30 cellular contexts compared by ENCODE assay signal in the genomic region with DNA sequence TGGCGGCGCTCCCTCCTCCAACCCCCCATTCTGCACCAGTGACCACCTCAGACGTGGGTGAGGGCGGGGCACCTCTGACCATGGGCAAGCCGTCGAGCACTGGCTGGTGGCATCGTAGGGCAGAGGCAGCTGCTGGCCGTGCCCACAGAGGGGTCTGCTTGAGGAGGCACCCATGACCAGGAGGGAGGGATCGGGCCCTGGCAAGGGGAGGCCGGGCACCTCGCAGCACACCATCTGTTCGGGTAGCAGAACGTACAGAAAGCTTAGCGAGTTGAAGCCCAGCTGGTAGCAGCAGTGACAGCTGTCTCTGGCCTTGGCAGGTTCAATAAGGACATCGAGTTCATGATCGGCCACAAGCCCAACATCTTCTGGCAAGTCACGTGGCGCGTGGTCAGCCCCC. TPM values are rescaled to one million over a fixed set of nuclear protein-coding genes. Genes with fewer than 3 reads are reported as not detected.
"Had no signal": no experiment of that assay in that cellular context is flagged by ENCODE, and none has a peak within 500 bp of the region (broad histone marks: within the 10 kb centered on the region; RNA-seq: fewer than 3 reads in every experiment).

No MANE protein-coding gene starts in this region.

- H3K27me3 Mint-ChIP-seq: activated naive CD4-positive, alpha-beta T cell treated with anti-CD3 and anti-CD28 coated beads, Interleukin-2, amount 50 U/mL, for 24 hours had no signal

- H3K27ac Mint-ChIP-seq: activated CD8-positive, alpha-beta T cell treated with anti-CD3 and anti-CD28 coated beads, Interleukin-2, amount 10 ng/mL, durations not matched to agents 7 days and 5 days; activated naive CD4-positive, alpha-beta T cell treated with anti-CD3 and anti-CD28 coated beads, Interleukin-2, amount 50 U/mL, for 24 hours; activated T-helper 1 cell treated with anti-CD3 and anti-CD28 coated beads, Interleukin-12 subunit alpha, Interleukin-12 subunit beta, Interleukin-2, Interleukin-4 antibody, amounts not matched to agents 30 ng/mL and 10 ng/mL and 1 ng/mL, durations not matched to agents 14 hours and 24 hours and 36 hours had no signal

- H3K36me3 ChIP-seq: breast epithelium, SJCRH30 had no signal

- DNase-seq: activated CD4-positive, alpha-beta T cell treated with anti-CD3 and anti-CD28 coated beads for 4 hours; activated CD4-positive, alpha-beta T cell treated with anti-CD3 and anti-CD28 coated beads, Interleukin-2, amount 50 U/mL, for 4 hours; activated CD8-positive, alpha-beta memory T cell treated with anti-CD3 and anti-CD28 coated beads, Interleukin-2, amount 50 U/mL, for 48 hours; activated CD8-positive, alpha-beta T cell treated with anti-CD3 and anti-CD28 coated beads, Interleukin-2, amount 10 ng/mL, durations not matched to agents 7 days and 5 days; activated effector memory CD4-positive, alpha-beta T cell treated with Interleukin-2 at 50 U/mL for 16 hours; activated naive CD4-positive, alpha-beta T cell; activated T-cell treated with anti-CD3 and anti-CD28 coated beads, Interleukin-2, amount 50 U/mL, for 1 hour; aorta; central memory CD4-positive, alpha-beta T cell; KG1; NCI-H1048; NCI-H2029 treated with DMSO at 0.1 percent for 48 hours; NCI-H446; NCI-H526; NCI-H774; NK-92 treated with Interleukin-12 subunit alpha and Interleukin-12 subunit beta, amount 100 ng/mL, for 24 hours; OCI-M1; Peyer's patch; Right ventricle myocardium superior; SJCRH30; SK-N-SH; T-helper 1 cell had no signal

- H3K27ac ChIP-seq: breast epithelium, Peyer's patch, RWPE1, SJCRH30, VCaP had no signal

- H3K4me3 Mint-ChIP-seq: activated CD8-positive, alpha-beta T cell treated with anti-CD3 and anti-CD28 coated beads, Interleukin-2, amount 10 ng/mL, durations not matched to agents 7 days and 5 days; activated naive CD4-positive, alpha-beta T cell treated with anti-CD3 and anti-CD28 coated beads, Interleukin-2, amount 50 U/mL, for 24 hours; activated T-helper 1 cell treated with anti-CD3 and anti-CD28 coated beads, Interleukin-12 subunit alpha, Interleukin-12 subunit beta, Interleukin-2, Interleukin-4 antibody, amounts not matched to agents 30 ng/mL and 10 ng/mL and 1 ng/mL, durations not matched to agents 14 hours and 24 hours and 36 hours had no signal

- H3K36me3 Mint-ChIP-seq: activated naive CD4-positive, alpha-beta T cell treated with anti-CD3 and anti-CD28 coated beads, Interleukin-2, amount 50 U/mL, for 24 hours had no signal

- H3K4me1 ChIP-seq: breast epithelium, Peyer's patch, SJCRH30 had no signal

- H3K27me3 ChIP-seq: Peyer's patch, SJCRH30 had no signal

- H3K4me3 ChIP-seq: breast epithelium, Peyer's patch, SJCRH30 had no signal

- ATAC-seq: activated CD8-positive, alpha-beta T cell treated with anti-CD3 and anti-CD28 coated beads, Interleukin-2, amount 10 ng/mL, durations not matched to agents 7 days and 5 days had no signal

- H3K9me3 Mint-ChIP-seq: activated naive CD4-positive, alpha-beta T cell treated with anti-CD3 and anti-CD28 coated beads, Interleukin-2, amount 50 U/mL, for 24 hours; activated T-helper 1 cell treated with anti-CD3 and anti-CD28 coated beads, Interleukin-12 subunit alpha, Interleukin-12 subunit beta, Interleukin-2, Interleukin-4 antibody, amounts not matched to agents 30 ng/mL and 10 ng/mL and 1 ng/mL, durations not matched to agents 14 hours and 24 hours and 36 hours had no signal

- H3K9me3 ChIP-seq: Peyer's patch, SJCRH30, SK-N-SH had no signal

RNA-seq across cellular contexts. Expression of gene SLC6A18, which starts 4.3 kb away (rescaled TPM):
- total RNA-seq: activated CD8-positive, alpha-beta T cell treated with anti-CD3 and anti-CD28 coated beads, Interleukin-2, amount 10 ng/mL, durations not matched to agents 7 days and 5 days; activated T-helper 1 cell treated with anti-CD3 and anti-CD28 coated beads, Interleukin-12 subunit alpha, Interleukin-12 subunit beta, Interleukin-2, Interleukin-4 antibody, amounts not matched to agents 30 ng/mL and 10 ng/mL and 1 ng/mL, durations not matched to agents 14 hours and 24 hours and 36 hours; aorta; breast epithelium; LHCN-M2; M059J; Right ventricle myocardium superior; SJCRH30; T-helper 2 cell treated with Interferon-gamma antibody and Interleukin-4, amounts not matched to agents 100 ng/mL and 5 ng/mL, for 36 hours had no signal
- polyA plus RNA-seq: aorta, SK-N-SH had no signal

RNA-seq across cellular contexts. Expression of gene SLC6A19, which starts 19.4 kb away (rescaled TPM):
- total RNA-seq: activated CD8-positive, alpha-beta T cell treated with anti-CD3 and anti-CD28 coated beads, Interleukin-2, amount 10 ng/mL, durations not matched to agents 7 days and 5 days; activated T-helper 1 cell treated with anti-CD3 and anti-CD28 coated beads, Interleukin-12 subunit alpha, Interleukin-12 subunit beta, Interleukin-2, Interleukin-4 antibody, amounts not matched to agents 30 ng/mL and 10 ng/mL and 1 ng/mL, durations not matched to agents 14 hours and 24 hours and 36 hours; breast epithelium; LHCN-M2; M059J; Right ventricle myocardium superior; SJCRH30; T-helper 2 cell treated with Interferon-gamma antibody and Interleukin-4, amounts not matched to agents 100 ng/mL and 5 ng/mL, for 36 hours had no signal
- polyA plus RNA-seq: SK-N-SH had no signal
